8 cellular contexts compared by ENCODE assay signal in genomic region chr17:78497115-78497540, GRCh38.
A peak's percentile ranks its signal among the peaks of the same experiment; 100 is the strongest.
DNase-seq lines count a peak whose midpoint lies in the region; ATAC-seq and TF ChIP-seq lines count a peak whose summit lies in the region.

No MANE protein-coding gene starts in this region.

- no peaks in the 10 kb centered on the region for H3K27me3 Mint-ChIP-seq in CD4-positive, CD25-positive, alpha-beta regulatory T cell
- H3K27me3 Mint-ChIP-seq in activated CD4-positive, alpha-beta memory T cell treated with anti-CD3 and anti-CD28 coated beads, Interleukin-2, amount 10 ng/mL, durations not matched to agents 7 days and 5 days: no peaks in the 10 kb centered on the region
- peaks cover 1% of the 10 kb centered on the region for H3K27me3 Mint-ChIP-seq in endothelial cell (ENCODE audit: unreplicated experiment)

- H3K4me3 ChIP-seq in CD4-positive, CD25-positive, alpha-beta regulatory T cell (ENCODE audit: low read depth, low read length): no peak overlapping the region
- H3K4me3 ChIP-seq in mesenchymal stem cell (ENCODE audit: insufficient read depth in 1 of 2, low read depth in 1 of 2, low read length in 2 of 2): no peak overlapping the region

- H2BK5ac ChIP-seq in mesenchymal stem cell (ENCODE audit: low read depth, low read length, poor library complexity, severe bottlenecking): no peak overlapping the region

- ATAC-seq in CD4-positive, CD25-positive, alpha-beta regulatory T cell (ENCODE audit: low read depth in 2 of 2): peak in 1 of 2 donors; percentile 35
- peak; percentile 59 for ATAC-seq in stimulated activated effector memory CD8-positive, alpha-beta T cell treated with anti-CD3 and anti-CD28 coated beads, Interleukin-12 subunit alpha, Interleukin-12 subunit beta, amount 100 ng/mL, for 72 hours
- ATAC-seq in GM18861 (IDR thresholded peaks at IDR 0.05; ENCODE audit: unreplicated experiment): no peak

- H3K27ac ChIP-seq in CD4-positive, CD25-positive, alpha-beta regulatory T cell (ENCODE audit: insufficient read depth, low read length, poor library complexity, severe bottlenecking): no peak overlapping the region
- no peak overlapping the region for H3K27ac ChIP-seq in mesenchymal stem cell (ENCODE audit: low read length, poor library complexity, severe bottlenecking)

- H3K14ac ChIP-seq in mesenchymal stem cell (ENCODE audit: low read length in 2 of 2): no peak overlapping the region

- POLR2A ChIA-PET in activated CD4-positive, alpha-beta memory T cell treated with anti-CD3 and anti-CD28 coated beads, Interleukin-2, amount 10 ng/mL, durations not matched to agents 7 days and 5 days (lab: Charles Lee): interaction anchor here (0.6 to 0.7 kb wide), 3 partner anchors 169 to 344 kb away, joined by 3 read pairs; no protein-coding TSS in a partner anchor

- peak; percentile 35 to 66 (median 53) for DNase-seq in CD4-positive, CD25-positive, alpha-beta regulatory T cell
- DNase-seq in HPDE6-E6E7 (ENCODE audit: extremely low spot score): peak; percentile 82
- DNase-seq in NCI-H748 treated with DMSO at 0.1 percent for 48 hours (lab: John Stamatoyannopoulos, UW): peak; percentile 36
- peak; percentile 65 for DNase-seq in activated CD4-positive, alpha-beta memory T cell treated with anti-CD3 and anti-CD28 coated beads, Interleukin-2, amount 10 ng/mL, durations not matched to agents 7 days and 5 days
- peak; percentile 77 for DNase-seq in endothelial cell (ENCODE audit: low spot score)
- DNase-seq in mesenchymal stem cell: peak; percentile 80
- DNase-seq in stimulated activated effector memory CD8-positive, alpha-beta T cell treated with anti-CD3 and anti-CD28 coated beads, Interleukin-12 subunit alpha, Interleukin-12 subunit beta, amount 100 ng/mL, for 72 hours (ENCODE audit: low spot score in 2 of 2): peak in 1 of 2 donors; percentile 65

- no peaks in the 10 kb centered on the region for H3K9me3 Mint-ChIP-seq in CD4-positive, CD25-positive, alpha-beta regulatory T cell
- H3K9me3 Mint-ChIP-seq in activated CD4-positive, alpha-beta memory T cell treated with anti-CD3 and anti-CD28 coated beads, Interleukin-2, amount 10 ng/mL, durations not matched to agents 7 days and 5 days: no peaks in the 10 kb centered on the region
- no peaks in the 10 kb centered on the region for H3K9me3 Mint-ChIP-seq in endothelial cell (ENCODE audit: unreplicated experiment)
- no peaks in the 10 kb centered on the region for H3K9me3 Mint-ChIP-seq in stimulated activated effector memory CD8-positive, alpha-beta T cell treated with anti-CD3 and anti-CD28 coated beads, Interleukin-12 subunit alpha, Interleukin-12 subunit beta, amount 100 ng/mL, for 72 hours

- no peaks in the 10 kb centered on the region for H3K36me3 Mint-ChIP-seq in CD4-positive, CD25-positive, alpha-beta regulatory T cell
- H3K36me3 Mint-ChIP-seq in activated CD4-positive, alpha-beta memory T cell treated with anti-CD3 and anti-CD28 coated beads, Interleukin-2, amount 10 ng/mL, durations not matched to agents 7 days and 5 days (ENCODE audit: low read depth): no peaks in the 10 kb centered on the region
- H3K36me3 Mint-ChIP-seq in endothelial cell (ENCODE audit: low read depth, unreplicated experiment): no peaks in the 10 kb centered on the region
- peaks cover 4% of the 10 kb centered on the region for H3K36me3 Mint-ChIP-seq in stimulated activated effector memory CD8-positive, alpha-beta T cell treated with anti-CD3 and anti-CD28 coated beads, Interleukin-12 subunit alpha, Interleukin-12 subunit beta, amount 100 ng/mL, for 72 hours

- H4K91ac ChIP-seq in mesenchymal stem cell (ENCODE audit: low read length): no peak overlapping the region

- no peak overlapping the region for H3K4me2 ChIP-seq in mesenchymal stem cell (ENCODE audit: low read length, poor library complexity, severe bottlenecking)

- no peaks in the 10 kb centered on the region for H3K9me3 ChIP-seq in CD4-positive, CD25-positive, alpha-beta regulatory T cell (ENCODE audit: control insufficient read depth in 2 of 2, low read length in 2 of 2)
- no peaks in the 10 kb centered on the region for H3K9me3 ChIP-seq in mesenchymal stem cell (ENCODE audit: control insufficient read depth, low read length)

- no peak overlapping the region for H3K4ac ChIP-seq in mesenchymal stem cell (ENCODE audit: low read depth in 1 of 2, low read length in 2 of 2)

- no peak overlapping the region for H3K9ac ChIP-seq in mesenchymal stem cell (ENCODE audit: low read length)

- no peak overlapping the region for H2BK15ac ChIP-seq in mesenchymal stem cell (ENCODE audit: low read depth, poor library complexity, severe bottlenecking)

- no peaks in the 10 kb centered on the region for H3K4me1 Mint-ChIP-seq in CD4-positive, CD25-positive, alpha-beta regulatory T cell
- peaks cover 1% of the 10 kb centered on the region for H3K4me1 Mint-ChIP-seq in activated CD4-positive, alpha-beta memory T cell treated with anti-CD3 and anti-CD28 coated beads, Interleukin-2, amount 10 ng/mL, durations not matched to agents 7 days and 5 days
- peaks cover 13% of the 10 kb centered on the region for H3K4me1 Mint-ChIP-seq in endothelial cell (ENCODE audit: unreplicated experiment)
- no peaks in the 10 kb centered on the region for H3K4me1 Mint-ChIP-seq in stimulated activated effector memory CD8-positive, alpha-beta T cell treated with anti-CD3 and anti-CD28 coated beads, Interleukin-12 subunit alpha, Interleukin-12 subunit beta, amount 100 ng/mL, for 72 hours

- no peak overlapping the region for H2AFZ ChIP-seq in mesenchymal stem cell (ENCODE audit: low read depth, low read length)

- no peaks in the 10 kb centered on the region for H3K36me3 ChIP-seq in CD4-positive, CD25-positive, alpha-beta regulatory T cell (ENCODE audit: control insufficient read depth, insufficient read depth, low read length)
- no peaks in the 10 kb centered on the region for H3K36me3 ChIP-seq in mesenchymal stem cell (ENCODE audit: control insufficient read depth in 1 of 2, insufficient read depth in 2 of 2, low read depth in 1 of 2, low read length in 2 of 2)

- no peak overlapping the region for H2BK120ac ChIP-seq in mesenchymal stem cell (ENCODE audit: low read depth, low read length)

- H2BK12ac ChIP-seq in mesenchymal stem cell (ENCODE audit: low read length in 2 of 2): no peak overlapping the region

- WGBS in mesenchymal stem cell: 32% methylated on average over 10 of the region's 10 CpGs

- no peak overlapping the region for H4K8ac ChIP-seq in mesenchymal stem cell (ENCODE audit: low read length)

- CTCF ChIA-PET in activated CD4-positive, alpha-beta memory T cell treated with anti-CD3 and anti-CD28 coated beads, Interleukin-2, amount 10 ng/mL, durations not matched to agents 7 days and 5 days (lab: Charles Lee): interaction anchor here (0.6 to 1.6 kb wide), 15 partner anchors 52 to 1834 kb away, joined by 3 to 17 read pairs (median 3); no protein-coding TSS in a partner anchor

- no peaks in the 10 kb centered on the region for H3K79me1 ChIP-seq in mesenchymal stem cell (replicated peaks; ENCODE audit: low read length, poor library complexity, severe bottlenecking)

- peak; percentile 58 for TF ChIP-seq CTCF in endothelial cell (IDR thresholded peaks at IDR 0.05; ENCODE audit: unreplicated experiment)

- no peak overlapping the region for H3K23ac ChIP-seq in mesenchymal stem cell (ENCODE audit: low read length in 2 of 2)

- no peak overlapping the region for H3K18ac ChIP-seq in mesenchymal stem cell (ENCODE audit: low read depth in 1 of 2, low read length in 2 of 2)

- H3K27ac Mint-ChIP-seq in CD4-positive, CD25-positive, alpha-beta regulatory T cell: no peak overlapping the region
- H3K27ac Mint-ChIP-seq in activated CD4-positive, alpha-beta memory T cell treated with anti-CD3 and anti-CD28 coated beads, Interleukin-2, amount 10 ng/mL, durations not matched to agents 7 days and 5 days: no peak overlapping the region
- H3K27ac Mint-ChIP-seq in endothelial cell (ENCODE audit: unreplicated experiment): no peak overlapping the region
- H3K27ac Mint-ChIP-seq in stimulated activated effector memory CD8-positive, alpha-beta T cell treated with anti-CD3 and anti-CD28 coated beads, Interleukin-12 subunit alpha, Interleukin-12 subunit beta, amount 100 ng/mL, for 72 hours: no peak overlapping the region

- H3K27me3 ChIP-seq in CD4-positive, CD25-positive, alpha-beta regulatory T cell (ENCODE audit: control insufficient read depth, insufficient read depth, low read length): no peaks in the 10 kb centered on the region
- H3K27me3 ChIP-seq in mesenchymal stem cell (ENCODE audit: control insufficient read depth in 1 of 2, insufficient read depth in 1 of 2, low read length in 2 of 2): peaks cover 0 to 50% of the 10 kb centered on the region in 2 experiments

- no peaks in the 10 kb centered on the region for H3K4me1 ChIP-seq in CD4-positive, CD25-positive, alpha-beta regulatory T cell (ENCODE audit: control insufficient read depth, insufficient read depth, low read length, poor library complexity, severe bottlenecking)
- peaks cover 6% of the 10 kb centered on the region for H3K4me1 ChIP-seq in mesenchymal stem cell (ENCODE audit: control insufficient read depth, insufficient read depth, low read depth, low read length)

- no peak overlapping the region for H2AK5ac ChIP-seq in mesenchymal stem cell (ENCODE audit: low read length, severe bottlenecking)

- H3K4me3 Mint-ChIP-seq in CD4-positive, CD25-positive, alpha-beta regulatory T cell: no peak overlapping the region
- no peak overlapping the region for H3K4me3 Mint-ChIP-seq in activated CD4-positive, alpha-beta memory T cell treated with anti-CD3 and anti-CD28 coated beads, Interleukin-2, amount 10 ng/mL, durations not matched to agents 7 days and 5 days
- H3K4me3 Mint-ChIP-seq in endothelial cell (ENCODE audit: unreplicated experiment): no peak overlapping the region
- no peak overlapping the region for H3K4me3 Mint-ChIP-seq in stimulated activated effector memory CD8-positive, alpha-beta T cell treated with anti-CD3 and anti-CD28 coated beads, Interleukin-12 subunit alpha, Interleukin-12 subunit beta, amount 100 ng/mL, for 72 hours
